In the genomic region with DNA sequence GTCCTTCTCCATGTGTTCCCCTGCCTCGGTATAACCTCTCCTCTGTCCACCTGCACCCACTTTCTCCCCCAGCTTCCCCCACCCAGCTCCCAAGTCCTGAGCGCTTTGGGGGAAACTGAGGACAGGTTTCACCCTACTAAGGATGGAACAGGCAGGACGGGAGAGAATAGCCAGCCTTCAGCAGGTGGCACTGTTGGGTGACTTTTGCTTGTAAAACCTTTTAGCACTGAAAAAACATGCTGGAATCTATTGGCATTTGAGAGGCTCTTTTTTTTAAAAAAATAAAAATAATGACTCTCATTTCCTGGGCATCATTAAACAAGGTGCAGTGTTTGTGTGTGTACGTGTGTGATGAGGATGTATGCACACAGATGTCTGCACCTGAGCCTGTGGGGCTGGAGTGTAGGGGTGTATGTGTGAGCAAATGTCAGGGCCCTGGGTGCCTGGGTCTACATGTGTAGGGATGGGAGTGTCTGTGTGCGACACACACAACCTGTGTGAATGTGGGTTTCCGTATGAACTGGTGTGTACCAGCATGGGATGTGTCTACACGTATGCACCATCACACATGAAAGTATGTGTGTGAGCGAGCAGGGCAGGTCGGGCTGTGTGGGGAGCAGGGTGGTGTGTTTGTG, we compare ENCODE assay signal across 8 cellular contexts.
DNase-seq lines count a peak whose midpoint lies in the region; ATAC-seq and TF ChIP-seq lines count a peak whose summit lies in the region.

No MANE protein-coding gene starts in this region.

- H3K4me2 ChIP-seq in BLaER1 treated with 17β-estradiol and CSF1 and Interleukin-3, amounts not matched to agents 10 nM and 100 nM = peak overlapping the region; percentile 50 to 96 (median 83); a peak in 21 of 22 replicates
- H3K4me2 ChIP-seq in H9 (ENCODE audit: insufficient read depth, insufficient read length, low read length) (no peak overlapping the region), fibroblast of lung (ENCODE audit: extremely low read depth, insufficient read depth, low read length) (no peak overlapping the region), osteoblast (ENCODE audit: insufficient read depth, low read length) (no peak overlapping the region)

- H4K20me1 ChIP-seq in BLaER1 treated with 17β-estradiol and CSF1 and Interleukin-3, amounts not matched to agents 10 nM and 100 nM = peaks cover 0 to 10% (median 0%) of the 10 kb centered on the region in 11 experiments; a peak in 2 of 22 replicates
- H4K20me1 ChIP-seq in H9 (ENCODE audit: control insufficient read depth, insufficient read depth, insufficient read length) (no peaks in the 10 kb centered on the region), fibroblast of lung (ENCODE audit: control insufficient read depth, extremely low read depth, insufficient read depth, low read length) (no peaks in the 10 kb centered on the region), osteoblast (ENCODE audit: insufficient read depth, low read length) (no peaks in the 10 kb centered on the region)

- H3K4me1 ChIP-seq in BLaER1 treated with 17β-estradiol and CSF1 and Interleukin-3, amounts not matched to agents 10 nM and 100 nM = peaks cover 61 to 82% (median 80%) of the 10 kb centered on the region in 10 experiments
- H3K4me1 ChIP-seq in H9 (ENCODE audit: insufficient read depth, low read length) (no peaks in the 10 kb centered on the region), fibroblast of lung (ENCODE audit: control insufficient read depth, extremely low read depth, insufficient read depth, low read length) (peaks cover 5% of the 10 kb centered on the region), osteoblast (ENCODE audit: insufficient read depth, low read length) (peaks cover 21% of the 10 kb centered on the region)

- H3K23me2 ChIP-seq in H9 (ENCODE audit: insufficient read length, low read depth, low read length, poor library complexity, severe bottlenecking) = no peaks in the 10 kb centered on the region

- no peaks in the 10 kb centered on the region for H3K79me1 ChIP-seq in H9 (ENCODE audit: insufficient read depth, low read depth, low read length, poor library complexity, severe bottlenecking)

- no peak overlapping the region for H3T11ph ChIP-seq in H9 (ENCODE audit: low read length)

- WGBS in H9 (ENCODE audit: extremely low coverage, insufficient read length, low lambda C conversion rate) = no CpG with 5 or more reads among the region's 9 CpGs
- 75 to 77% methylated on average over 9 of the region's 9 CpGs for WGBS in lower leg skin, 2 donors

- intact Hi-C loops in lower leg skin (cut with DNase I; ENCODE audit: low total_unique reads) = no loop called here

- no peak overlapping the region; a peak in 1 of 5 replicates for H3K4me3 Mint-ChIP-seq in H9

- peak overlapping the region in 4 of 11 experiments; percentile 8 to 45 (median 18); a peak in 3 of 22 replicates for H3K9ac ChIP-seq in BLaER1 treated with 17β-estradiol and CSF1 and Interleukin-3, amounts not matched to agents 10 nM and 100 nM
- H3K9ac ChIP-seq in H9 (ENCODE audit: extremely low read depth, insufficient read length, low read length) = no peak overlapping the region
- no peak overlapping the region for H3K9ac ChIP-seq in fibroblast of lung (ENCODE audit: insufficient read depth, low read length)

- H3K27me3 Mint-ChIP-seq in H9 (ENCODE audit: low read depth) = peaks cover 1% of the 10 kb centered on the region

- ATAC-seq in GM18870 (IDR thresholded peaks at IDR 0.05; ENCODE audit: unreplicated experiment) = no peak

- no peak overlapping the region for H3K4ac ChIP-seq in H9 (ENCODE audit: low read depth, low read length)

- no peak overlapping the region for H2BK5ac ChIP-seq in H9 (ENCODE audit: insufficient read length, low read length)

- DNase-seq in H9 = no peak
- peak; percentile 26 for DNase-seq in SK-MEL-5 (ENCODE audit: low read depth, low spot score)
- DNase-seq in fibroblast of lung (ENCODE audit: low read depth in 2 of 2) = peak; percentile 54 to 69
- peak; percentile 96 for DNase-seq in osteoblast (ENCODE audit: insufficient read length, low spot score, missing footprints)
- DNase-seq in stimulated activated CD4-positive, alpha-beta T cell treated with anti-CD3 and anti-CD28 coated beads, Interleukin-2, amount 100 ng/mL, for 24 hours = no peak
- DNase-seq in lower leg skin (ENCODE audit: low spot score in 2 of 2) = no peak

- H3K79me2 ChIP-seq in H9 (ENCODE audit: insufficient read depth, low read length) (no peaks in the 10 kb centered on the region), fibroblast of lung (ENCODE audit: control insufficient read depth, insufficient read depth, low read length) (no peaks in the 10 kb centered on the region), osteoblast (ENCODE audit: insufficient read depth, low read length) (no peaks in the 10 kb centered on the region)

- no peak overlapping the region; a peak in 1 of 7 replicates for H3K27ac Mint-ChIP-seq in H9

- no peak overlapping the region for H2BK15ac ChIP-seq in H9 (ENCODE audit: low read depth, low read length)

- no peaks in the 10 kb centered on the region for H3K9me3 ChIP-seq in BLaER1 treated with 17β-estradiol and CSF1 and Interleukin-3, amounts not matched to agents 10 nM and 100 nM (replicated peaks in 1 of 11)
- H3K9me3 ChIP-seq in H9 (ENCODE audit: control insufficient read depth, low read depth, low read length) (no peaks in the 10 kb centered on the region), fibroblast of lung (ENCODE audit: control insufficient read depth, insufficient read depth, low read depth, low read length) (no peaks in the 10 kb centered on the region), osteoblast (ENCODE audit: low read depth, low read length) (no peaks in the 10 kb centered on the region)

- H4K91ac ChIP-seq in H9 (ENCODE audit: insufficient read length, low read depth, low read length) = no peak overlapping the region

- H3K27ac ChIP-seq in BLaER1 treated with 17β-estradiol and CSF1 and Interleukin-3, amounts not matched to agents 10 nM and 100 nM = no peak overlapping the region
- no peak overlapping the region for H3K27ac ChIP-seq in H9 (ENCODE audit: insufficient read length, low read depth, low read length)
- no peak overlapping the region for H3K27ac ChIP-seq in fibroblast of lung (ENCODE audit: insufficient read depth, low read length)
- no peak overlapping the region for H3K27ac ChIP-seq in osteoblast (ENCODE audit: low read depth, low read length)

- H3K4me3 ChIP-seq in BLaER1 treated with 17β-estradiol and CSF1 and Interleukin-3, amounts not matched to agents 10 nM and 100 nM = no peak overlapping the region
- H3K4me3 ChIP-seq in fibroblast of lung (replicated peaks in 1 of 4; ENCODE audit: control extremely low read depth in 1 of 4, insufficient read depth in 1 of 4, low read depth in 3 of 4, low read length in 4 of 4) (no peak overlapping the region), osteoblast (ENCODE audit: insufficient read depth, low read length) (no peak overlapping the region), lower leg skin (ENCODE audit: low read depth, poor library complexity, severe bottlenecking) (no peak overlapping the region)

- no peak overlapping the region for H2AK5ac ChIP-seq in H9 (ENCODE audit: insufficient read length, low read length)

- no peak overlapping the region for H2BK20ac ChIP-seq in H9 (ENCODE audit: low read depth, low read length, poor library complexity, severe bottlenecking)

- H3K36me3 ChIP-seq in BLaER1 treated with 17β-estradiol and CSF1 and Interleukin-3, amounts not matched to agents 10 nM and 100 nM = no peaks in the 10 kb centered on the region
- H3K36me3 ChIP-seq in fibroblast of lung (ENCODE audit: control insufficient read depth, insufficient read depth, low read length) (no peaks in the 10 kb centered on the region), osteoblast (ENCODE audit: insufficient read depth, low read length) (no peaks in the 10 kb centered on the region)

- H3K23ac ChIP-seq in H9 (ENCODE audit: insufficient read length, low read depth, low read length) = no peak overlapping the region

- peaks cover 15 to 17% of the 10 kb centered on the region in 2 experiments for H3K4me1 Mint-ChIP-seq in H9

- H4K5ac ChIP-seq in H9 (ENCODE audit: insufficient read length, low read depth, low read length) = no peak overlapping the region

- TF ChIP-seq CTCF in H9 (conservative IDR thresholded peaks at IDR 0.05) (peak; percentile 63), fibroblast of lung (conservative IDR thresholded peaks at IDR 0.05 in 1 of 2, IDR thresholded peaks at IDR 0.05 in 1 of 2; ENCODE audit: low read depth in 1 of 2, low read length in 2 of 2) (peak; percentile 71 to 80), osteoblast (IDR thresholded peaks at IDR 0.05; ENCODE audit: extremely low read depth, low read depth, low read length) (peak; percentile 85), lower leg skin (IDR thresholded peaks at IDR 0.05) (no peak)

- H3K36me3 Mint-ChIP-seq in H9 (ENCODE audit: insufficient read depth in 1 of 3, low read depth in 3 of 3) = no peaks in the 10 kb centered on the region

- H3K27me3 ChIP-seq in BLaER1 treated with 17β-estradiol and CSF1 and Interleukin-3, amounts not matched to agents 10 nM and 100 nM = no peaks in the 10 kb centered on the region; a peak in 1 of 22 replicates
- H3K27me3 ChIP-seq in H9 (ENCODE audit: insufficient read depth, low read length) (no peaks in the 10 kb centered on the region), fibroblast of lung (ENCODE audit: control insufficient read depth, insufficient read depth, low read length) (no peaks in the 10 kb centered on the region), osteoblast (ENCODE audit: insufficient read depth, low read length) (no peaks in the 10 kb centered on the region)

- no peak overlapping the region for H3K18ac ChIP-seq in H9 (ENCODE audit: insufficient read length, low read depth, low read length)

- no peak overlapping the region for H2BK120ac ChIP-seq in H9 (ENCODE audit: low read depth, low read length, poor library complexity, severe bottlenecking)

- no peak overlapping the region for H3K14ac ChIP-seq in H9 (ENCODE audit: insufficient read depth, low read length)

- H4K8ac ChIP-seq in H9 (replicated peaks; ENCODE audit: insufficient read length, low read depth, low read length) = no peak overlapping the region

- in situ Hi-C loops in SK-MEL-5 (cut with HindIII; ENCODE audit: low pct_unique_long_range_greater_than_20kb, low sequenced_read_pairs) = no loop called here

- no peak overlapping the region for H2AFZ ChIP-seq in H9 (ENCODE audit: low read length)
- no peak overlapping the region for H2AFZ ChIP-seq in fibroblast of lung (ENCODE audit: low read length)
- H2AFZ ChIP-seq in osteoblast (ENCODE audit: low read length) = no peak overlapping the region

- H3K56ac ChIP-seq in H9 (ENCODE audit: insufficient read length, low read depth, low read length) = no peak overlapping the region

- H2BK12ac ChIP-seq in H9 (ENCODE audit: insufficient read length, low read depth, low read length) = no peak overlapping the region

- no peak for TF ChIP-seq POLR2A in lower leg skin (IDR thresholded peaks at IDR 0.05)

- no peaks in the 10 kb centered on the region for H3K9me3 Mint-ChIP-seq in H9

Comparison
In these comparisons a context has a peak if more than half of its experiments do, and no peak if none do; other contexts are left out.
1. H3K4me2 ChIP-seq: peak in BLaER1 treated with 17β-estradiol and CSF1 and Interleukin-3, amounts not matched to agents 10 nM and 100 nM (11 of 11); none in H9 (single experiment), fibroblast of lung (single experiment) and osteoblast (single experiment).
2. DNase-seq: peak in SK-MEL-5 (single experiment), fibroblast of lung (2 of 2) and osteoblast (single experiment); none in H9 (single experiment), stimulated activated CD4-positive, alpha-beta T cell treated with anti-CD3 and anti-CD28 coated beads, Interleukin-2, amount 100 ng/mL, for 24 hours (0 of 2) and lower leg skin (0 of 2).
3. CTCF ChIP-seq: peak in H9 (single experiment), fibroblast of lung (2 of 2) and osteoblast (single experiment); none in lower leg skin (0 of 3).